12 cellular contexts compared by ENCODE assay signal in genomic region chr10:5735119-5735518, GRCh38. TPM values are rescaled to one million over a fixed set of nuclear protein-coding genes. Genes with fewer than 3 reads are reported as not detected.
A peak's percentile ranks its signal among the peaks of the same experiment; 100 is the strongest.
DNase-seq lines count a peak whose midpoint lies in the region; ATAC-seq, FAIRE-seq and TF ChIP-seq lines count a peak whose summit lies in the region.
"Had no signal": no experiment of that assay in that cellular context is flagged by ENCODE, and none has a peak within 500 bp of the region (broad histone marks: within the 10 kb centered on the region; RNA-seq: fewer than 3 reads in every experiment).

No MANE protein-coding gene starts in this region.

- no peaks in the 10 kb centered on the region for H3K9me3 Mint-ChIP-seq in CD4-positive, CD25-positive, alpha-beta regulatory T cell
- no peaks in the 10 kb centered on the region for H3K9me3 Mint-ChIP-seq in CD8-positive, alpha-beta memory T cell
- no peaks in the 10 kb centered on the region for H3K9me3 Mint-ChIP-seq in activated T-helper 1 cell treated with anti-CD3 and anti-CD28 coated beads, Interleukin-12 subunit alpha, Interleukin-12 subunit beta, Interleukin-2, Interleukin-4 antibody, amounts not matched to agents 30 ng/mL and 10 ng/mL and 1 ng/mL, durations not matched to agents 14 hours and 24 hours and 36 hours
- no peaks in the 10 kb centered on the region for H3K9me3 Mint-ChIP-seq in nephron progenitor cell

- no peak overlapping the region for H3K4me3 Mint-ChIP-seq in CD4-positive, CD25-positive, alpha-beta regulatory T cell
- H3K4me3 Mint-ChIP-seq in CD8-positive, alpha-beta memory T cell = no peak overlapping the region
- no peak overlapping the region for H3K4me3 Mint-ChIP-seq in activated T-helper 1 cell treated with anti-CD3 and anti-CD28 coated beads, Interleukin-12 subunit alpha, Interleukin-12 subunit beta, Interleukin-2, Interleukin-4 antibody, amounts not matched to agents 30 ng/mL and 10 ng/mL and 1 ng/mL, durations not matched to agents 14 hours and 24 hours and 36 hours
- no peak overlapping the region for H3K4me3 Mint-ChIP-seq in nephron progenitor cell

- no peak for DNase-seq in CD4-positive, CD25-positive, alpha-beta regulatory T cell
- no peak for DNase-seq in CD8-positive, alpha-beta memory T cell
- DNase-seq in activated T-helper 1 cell treated with anti-CD3 and anti-CD28 coated beads, Interleukin-12 subunit alpha, Interleukin-12 subunit beta, Interleukin-2, Interleukin-4 antibody, amounts not matched to agents 30 ng/mL and 10 ng/mL and 1 ng/mL, durations not matched to agents 14 hours and 24 hours and 36 hours (ENCODE audit: low spot score) = no peak
- no peak for DNase-seq in nephron progenitor cell
- DNase-seq in NCI-H2107 (lab: John Stamatoyannopoulos, UW) = no peak
- DNase-seq in kidney = no peak
- DNase-seq in NCI-H2196 treated with DMSO at 0.1 percent for 48 hours (lab: John Stamatoyannopoulos, UW; ENCODE audit: unreplicated experiment) = no peak
- DNase-seq: DMS79 treated with DMSO at 0.1 percent for 48 hours, H7, NCI-H187, NCI-H748 treated with DMSO at 0.1 percent for 48 hours had no signal

- ATAC-seq in CD4-positive, CD25-positive, alpha-beta regulatory T cell (ENCODE audit: low read depth in 2 of 2) = no peak

- no peaks in the 10 kb centered on the region for H3K27me3 ChIP-seq in CD4-positive, CD25-positive, alpha-beta regulatory T cell (ENCODE audit: control insufficient read depth, insufficient read depth, low read length)
- no peaks in the 10 kb centered on the region for H3K27me3 ChIP-seq in CD8-positive, alpha-beta memory T cell (ENCODE audit: insufficient read depth, low read length, poor library complexity, severe bottlenecking)

- H3K4me1 Mint-ChIP-seq in CD4-positive, CD25-positive, alpha-beta regulatory T cell = peaks cover 0 to 21% (median 12%) of the 10 kb centered on the region in 4 donors
- peaks cover 21 to 43% (median 36%) of the 10 kb centered on the region in 3 donors for H3K4me1 Mint-ChIP-seq in CD8-positive, alpha-beta memory T cell
- peaks cover 42% of the 10 kb centered on the region for H3K4me1 Mint-ChIP-seq in activated T-helper 1 cell treated with anti-CD3 and anti-CD28 coated beads, Interleukin-12 subunit alpha, Interleukin-12 subunit beta, Interleukin-2, Interleukin-4 antibody, amounts not matched to agents 30 ng/mL and 10 ng/mL and 1 ng/mL, durations not matched to agents 14 hours and 24 hours and 36 hours (ENCODE audit: low read depth)
- H3K4me1 Mint-ChIP-seq in nephron progenitor cell = peaks cover 30% of the 10 kb centered on the region

- no peak overlapping the region for H3K9ac ChIP-seq in kidney (ENCODE audit: low read length in 2 of 2)

- no peak overlapping the region for H3K4me3 ChIP-seq in CD4-positive, CD25-positive, alpha-beta regulatory T cell (ENCODE audit: low read depth, low read length)
- H3K4me3 ChIP-seq in CD8-positive, alpha-beta memory T cell (ENCODE audit: low read length) = no peak overlapping the region
- H3K4me3 ChIP-seq in kidney (ENCODE audit: low read length in 2 of 2) = no peak overlapping the region

- H3K27ac Mint-ChIP-seq in CD4-positive, CD25-positive, alpha-beta regulatory T cell = peak overlapping the region in 2 of 3 donors; percentile 6 to 57
- peak overlapping the region in 5 of 8 donors; percentile 5 to 61 (median 13) for H3K27ac Mint-ChIP-seq in CD8-positive, alpha-beta memory T cell
- peak overlapping the region; percentile 41 for H3K27ac Mint-ChIP-seq in activated T-helper 1 cell treated with anti-CD3 and anti-CD28 coated beads, Interleukin-12 subunit alpha, Interleukin-12 subunit beta, Interleukin-2, Interleukin-4 antibody, amounts not matched to agents 30 ng/mL and 10 ng/mL and 1 ng/mL, durations not matched to agents 14 hours and 24 hours and 36 hours
- H3K27ac Mint-ChIP-seq in nephron progenitor cell = peak overlapping the region; percentile 31

- H3K4me1 ChIP-seq in CD4-positive, CD25-positive, alpha-beta regulatory T cell (ENCODE audit: control insufficient read depth, insufficient read depth, low read length, poor library complexity, severe bottlenecking) = no peaks in the 10 kb centered on the region
- H3K4me1 ChIP-seq in CD8-positive, alpha-beta memory T cell (ENCODE audit: insufficient read depth, low read length) = no peaks in the 10 kb centered on the region
- no peaks in the 10 kb centered on the region for H3K4me1 ChIP-seq in kidney (ENCODE audit: control insufficient read depth in 1 of 2, insufficient read depth in 1 of 2, low read depth in 1 of 2, low read length in 2 of 2)

- TF ChIP-seq CTCF in nephron progenitor cell (IDR thresholded peaks at IDR 0.05) = no peak
- no peak for TF ChIP-seq CTCF in kidney (IDR thresholded peaks at IDR 0.05; ENCODE audit: borderline replicate concordance, extremely low read depth, insufficient read depth)

- no peak for FAIRE-seq in kidney (lab: Jason Lieb, UNC)

- intact Hi-C loops in activated T-helper 1 cell treated with anti-CD3 and anti-CD28 coated beads, Interleukin-12 subunit alpha, Interleukin-12 subunit beta, Interleukin-2, Interleukin-4 antibody, amounts not matched to agents 30 ng/mL and 10 ng/mL and 1 ng/mL, durations not matched to agents 14 hours and 24 hours and 36 hours (cut with micrococcal nuclease) = no loop called here
- intact Hi-C loops in kidney (cut with DNase I) = no loop called here

- CTCF ChIA-PET in CD8-positive, alpha-beta memory T cell (lab: Charles Lee) = no interaction called here

- H3K9me3 ChIP-seq in CD4-positive, CD25-positive, alpha-beta regulatory T cell (ENCODE audit: control insufficient read depth in 2 of 2, low read length in 2 of 2) = no peaks in the 10 kb centered on the region
- H3K9me3 ChIP-seq in CD8-positive, alpha-beta memory T cell (ENCODE audit: low read length) = no peaks in the 10 kb centered on the region
- H3K9me3 ChIP-seq in kidney (ENCODE audit: control insufficient read depth in 1 of 2, low read length in 2 of 2) = no peaks in the 10 kb centered on the region

- H3K27ac ChIP-seq in CD4-positive, CD25-positive, alpha-beta regulatory T cell (ENCODE audit: insufficient read depth, low read length, poor library complexity, severe bottlenecking) = no peak overlapping the region
- no peak overlapping the region for H3K27ac ChIP-seq in CD8-positive, alpha-beta memory T cell (ENCODE audit: low read depth, low read length)
- H3K27ac ChIP-seq in kidney (ENCODE audit: low read depth in 2 of 2, low read length in 2 of 2) = no peak overlapping the region
- H3K27ac ChIP-seq: RWPE1 had no signal

- H3K36me3 Mint-ChIP-seq in CD4-positive, CD25-positive, alpha-beta regulatory T cell = peaks cover 40% of the 10 kb centered on the region
- peaks cover 0 to 81% (median 21%) of the 10 kb centered on the region in 3 donors for H3K36me3 Mint-ChIP-seq in CD8-positive, alpha-beta memory T cell
- H3K36me3 Mint-ChIP-seq in activated T-helper 1 cell treated with anti-CD3 and anti-CD28 coated beads, Interleukin-12 subunit alpha, Interleukin-12 subunit beta, Interleukin-2, Interleukin-4 antibody, amounts not matched to agents 30 ng/mL and 10 ng/mL and 1 ng/mL, durations not matched to agents 14 hours and 24 hours and 36 hours (ENCODE audit: low read depth) = peaks cover 42% of the 10 kb centered on the region
- peaks cover 35% of the 10 kb centered on the region for H3K36me3 Mint-ChIP-seq in nephron progenitor cell (ENCODE audit: low read depth)

- POLR2A ChIA-PET in CD8-positive, alpha-beta memory T cell (lab: Charles Lee) = no interaction called here

- H3K27me3 Mint-ChIP-seq in CD4-positive, CD25-positive, alpha-beta regulatory T cell = no peaks in the 10 kb centered on the region
- no peaks in the 10 kb centered on the region for H3K27me3 Mint-ChIP-seq in CD8-positive, alpha-beta memory T cell
- no peaks in the 10 kb centered on the region for H3K27me3 Mint-ChIP-seq in activated T-helper 1 cell treated with anti-CD3 and anti-CD28 coated beads, Interleukin-12 subunit alpha, Interleukin-12 subunit beta, Interleukin-2, Interleukin-4 antibody, amounts not matched to agents 30 ng/mL and 10 ng/mL and 1 ng/mL, durations not matched to agents 14 hours and 24 hours and 36 hours (ENCODE audit: insufficient read depth)
- no peaks in the 10 kb centered on the region for H3K27me3 Mint-ChIP-seq in nephron progenitor cell (ENCODE audit: low read depth, poor library complexity)

- peaks cover 64% of the 10 kb centered on the region for H3K36me3 ChIP-seq in CD4-positive, CD25-positive, alpha-beta regulatory T cell (ENCODE audit: control insufficient read depth, insufficient read depth, low read length)
- peaks cover 17% of the 10 kb centered on the region for H3K36me3 ChIP-seq in CD8-positive, alpha-beta memory T cell (ENCODE audit: insufficient read depth, low read length)
- H3K36me3 ChIP-seq in kidney (ENCODE audit: control insufficient read depth in 1 of 2, insufficient read depth in 2 of 2, low read length in 2 of 2) = peaks cover 10 to 29% of the 10 kb centered on the region in 2 donors

RNA-seq across cellular contexts. Expression of gene TASOR2, which starts 50.5 kb away (rescaled TPM):
- 75.9 TPM for total RNA-seq in CD4-positive, CD25-positive, alpha-beta regulatory T cell
- 10 to 100 TPM in 2 of 4 donors, 1 to 10 TPM in 2; 6.7 to 13.6 (median 10.2) TPM for polyA plus RNA-seq in CD4-positive, CD25-positive, alpha-beta regulatory T cell
- 10 to 100 TPM; 71.2 to 74.2 TPM for total RNA-seq in CD8-positive, alpha-beta memory T cell
- polyA plus RNA-seq in CD8-positive, alpha-beta memory T cell = 11.6 TPM
- total RNA-seq in activated T-helper 1 cell treated with anti-CD3 and anti-CD28 coated beads, Interleukin-12 subunit alpha, Interleukin-12 subunit beta, Interleukin-2, Interleukin-4 antibody, amounts not matched to agents 30 ng/mL and 10 ng/mL and 1 ng/mL, durations not matched to agents 14 hours and 24 hours and 36 hours = 89.2 and 90.9 TPM in 2 replicates
- 58.8 TPM for total RNA-seq in kidney
- polyA plus RNA-seq in kidney (ENCODE audit: insufficient read depth, low read depth, low replicate concordance) = 3.9 TPM
